18 cellular contexts compared by ENCODE assay signal in the genomic region with DNA sequence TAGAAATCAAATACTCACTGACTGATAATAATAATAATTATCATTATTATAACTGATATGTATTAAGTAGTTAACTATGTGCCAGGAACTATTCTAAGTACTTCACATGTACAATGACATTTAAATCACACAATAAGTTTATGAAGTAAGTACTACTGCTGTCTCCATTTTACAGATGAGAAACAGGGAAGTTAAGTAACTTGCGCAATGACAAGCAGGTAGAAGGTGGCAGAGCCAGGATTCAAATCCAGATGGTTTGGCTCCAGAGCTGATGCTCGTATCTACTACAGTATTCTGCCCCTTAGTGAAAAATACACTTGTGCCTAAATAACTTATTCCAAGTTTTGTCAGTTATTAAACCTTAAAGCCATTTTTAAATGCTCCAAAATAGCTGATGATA.
DNase-seq lines count a peak whose midpoint lies in the region; ATAC-seq, FAIRE-seq and TF ChIP-seq lines count a peak whose summit lies in the region.
"Had no signal": no experiment of that assay in that cellular context is flagged by ENCODE, and none has a peak within 500 bp of the region (broad histone marks: within the 10 kb centered on the region; RNA-seq: fewer than 3 reads in every experiment).

No MANE protein-coding gene starts in this region.

- H2AFZ ChIP-seq in IMR-90 (replicated peaks; ENCODE audit: low read length, poor library complexity) (no peak overlapping the region), K562 (ENCODE audit: low read depth, low read length) (no peak overlapping the region), MM.1S (ENCODE audit: low read length) (no peak overlapping the region)
- H2AFZ ChIP-seq: GM23338 had no signal

- no peak overlapping the region for H3K4ac ChIP-seq in IMR-90 (ENCODE audit: low read depth, low read length)

- H3K27ac ChIP-seq in IMR-90 (ENCODE audit: insufficient read depth, low read length) (no peak overlapping the region), K562 (ENCODE audit: extremely low read depth, low read depth, low read length) (no peak overlapping the region), MM.1S (ENCODE audit: low read length) (no peak overlapping the region)
- H3K27ac ChIP-seq: BLaER1 treated with 17β-estradiol and CSF1 and Interleukin-3, amounts not matched to agents 10 nM and 100 nM had no signal

- dilution Hi-C loops in IMR-90 (cut with HindIII; ENCODE audit: low sequenced_read_pairs, unreplicated experiment): no loop called here

- no peaks in the 10 kb centered on the region for H3K9me2 ChIP-seq in MM.1S (replicated peaks; ENCODE audit: insufficient read depth, low read length)

- no peaks in the 10 kb centered on the region for H3K79me2 ChIP-seq in K562 (ENCODE audit: control insufficient read depth, insufficient read depth, low read length)
- H3K79me2 ChIP-seq in MM.1S (ENCODE audit: low read length): no peaks in the 10 kb centered on the region

- no peak overlapping the region for H4K8ac ChIP-seq in IMR-90 (ENCODE audit: low read depth in 2 of 2, low read length in 2 of 2)

- H3K4me3 ChIP-seq in IMR-90 (ENCODE audit: insufficient read depth, low read depth, low read length) (no peak overlapping the region), K562 (no peak overlapping the region), MM.1S (ENCODE audit: low read length) (no peak overlapping the region)
- H3K4me3 ChIP-seq: BLaER1 treated with 17β-estradiol and CSF1 and Interleukin-3, amounts not matched to agents 10 nM and 100 nM; GM12878; GM23338 had no signal

- TF ChIP-seq EP300 in K562 (IDR thresholded peaks at IDR 0.05; ENCODE audit: low read length): no peak

- no peaks in the 10 kb centered on the region for H3K9me3 ChIP-seq in IMR-90 (ENCODE audit: control insufficient read depth, insufficient read depth, low read length)
- H3K9me3 ChIP-seq in K562 (replicated peaks; ENCODE audit: control insufficient read depth, insufficient read depth, low read depth, low read length): no peaks in the 10 kb centered on the region
- H3K9me3 ChIP-seq in MM.1S (replicated peaks; ENCODE audit: insufficient read depth, low read length): no peaks in the 10 kb centered on the region
- H3K9me3 ChIP-seq: BLaER1 treated with 17β-estradiol and CSF1 and Interleukin-3, amounts not matched to agents 10 nM and 100 nM had no signal

- FAIRE-seq in K562 (lab: Jason Lieb, UNC): no peak
- FAIRE-seq: GM12878 had no signal

- TF ChIP-seq RAD21 in IMR-90 (IDR thresholded peaks at IDR 0.05; ENCODE audit: low read length) (no peak), K562 (CRISPR knock-in tag; conservative IDR thresholded peaks at IDR 0.05 in 1 of 2, IDR thresholded peaks at IDR 0.05 in 1 of 2) (no peak)

- H3K18ac ChIP-seq in IMR-90 (ENCODE audit: low read depth, low read length): no peak overlapping the region

- TF ChIP-seq CTCF in IMR-90 (conservative IDR thresholded peaks at IDR 0.05; ENCODE audit: low read depth, low read length) (no peak), K562 (IDR thresholded peaks at IDR 0.05 in 2 of 3, conservative IDR thresholded peaks at IDR 0.05 in 1 of 3; ENCODE audit: insufficient read depth in 2 of 3, low read depth in 1 of 3, low read length in 3 of 3) (no peak), MM.1S (IDR thresholded peaks at IDR 0.05; ENCODE audit: low read length) (no peak)

- no peak overlapping the region for H2BK20ac ChIP-seq in IMR-90 (ENCODE audit: low read depth, low read length)

- H3K36me3 ChIP-seq in IMR-90 (ENCODE audit: control insufficient read depth, insufficient read depth, low read length) (no peaks in the 10 kb centered on the region), K562 (ENCODE audit: control insufficient read depth, insufficient read depth, low read length) (no peaks in the 10 kb centered on the region), MM.1S (replicated peaks; ENCODE audit: insufficient read depth, low read length) (0 out of 2 replicates have a peak, but pooled peaks cover 3% of the 10 kb centered on the region)
- H3K36me3 ChIP-seq: BLaER1 treated with 17β-estradiol and CSF1 and Interleukin-3, amounts not matched to agents 10 nM and 100 nM had no signal

- no peak overlapping the region for H3K14ac ChIP-seq in IMR-90 (replicated peaks; ENCODE audit: low read depth, low read length)

- POLR2A ChIA-PET in IMR-90 (lab: Charles Lee; ENCODE audit: unreplicated experiment): no interaction called here
- POLR2A ChIA-PET in K562 (lab: Yijun Ruan, JAX): no interaction called here

- TF ChIP-seq POLR2A in IMR-90 (IDR thresholded peaks at IDR 0.05; ENCODE audit: low read depth, low read length) (no peak), K562 (conservative IDR thresholded peaks at IDR 0.05) (no peak)

- no peak overlapping the region for H4K91ac ChIP-seq in IMR-90 (ENCODE audit: insufficient read depth, low read depth, low read length)

- H3K4me2 ChIP-seq in IMR-90 (ENCODE audit: low read depth, low read length) (no peak overlapping the region), K562 (ENCODE audit: insufficient read depth, low read length) (no peak overlapping the region), MM.1S (ENCODE audit: low read depth, low read length) (no peak overlapping the region)
- H3K4me2 ChIP-seq: BLaER1 treated with 17β-estradiol and CSF1 and Interleukin-3, amounts not matched to agents 10 nM and 100 nM; GM23338 had no signal

- ATAC-seq in IMR-90 (ENCODE audit: low read depth): no peak
- ATAC-seq in K562: no peak
- ATAC-seq in HG02852 (IDR thresholded peaks at IDR 0.05; ENCODE audit: unreplicated experiment): no peak
- ATAC-seq: CD8-positive, alpha-beta T cell; GM12878; GM23338; HCT116 had no signal

- H3K9me1 ChIP-seq in IMR-90 (ENCODE audit: insufficient read depth, low read length) (no peaks in the 10 kb centered on the region), K562 (ENCODE audit: control insufficient read depth, insufficient read depth, low read length) (no peaks in the 10 kb centered on the region)

- H4K5ac ChIP-seq in IMR-90 (ENCODE audit: low read depth, low read length): no peak overlapping the region

- no peaks in the 10 kb centered on the region for H3F3A ChIP-seq in MM.1S (ENCODE audit: insufficient read depth, low read length)

- no peaks in the 10 kb centered on the region for H4K20me1 ChIP-seq in IMR-90 (ENCODE audit: insufficient read depth, low read length)
- no peaks in the 10 kb centered on the region for H4K20me1 ChIP-seq in K562 (replicated peaks; ENCODE audit: control insufficient read depth, insufficient read depth, low read length)
- no peaks in the 10 kb centered on the region for H4K20me1 ChIP-seq in MM.1S (ENCODE audit: insufficient read depth, low read length)
- H4K20me1 ChIP-seq: BLaER1 treated with 17β-estradiol and CSF1 and Interleukin-3, amounts not matched to agents 10 nM and 100 nM had no signal

- H2AK9ac ChIP-seq in IMR-90 (replicated peaks; ENCODE audit: low read depth, low read length, poor library complexity): no peak overlapping the region

- H3K27me3 ChIP-seq in IMR-90 (ENCODE audit: control insufficient read depth, insufficient read depth, low read length): no peaks in the 10 kb centered on the region
- H3K27me3 ChIP-seq in K562 (ENCODE audit: control insufficient read depth in 2 of 2, insufficient read depth in 2 of 2, low read length in 2 of 2): no peaks in the 10 kb centered on the region
- H3K27me3 ChIP-seq in MM.1S (replicated peaks; ENCODE audit: insufficient read depth, low read length): no peaks in the 10 kb centered on the region
- H3K27me3 ChIP-seq: BLaER1 treated with 17β-estradiol and CSF1 and Interleukin-3, amounts not matched to agents 10 nM and 100 nM had no signal

- CTCF ChIA-PET in IMR-90 (lab: Yijun Ruan, JAX) (no interaction called here), K562 (lab: Yijun Ruan, JAX; ENCODE audit: low intra/inter-chr PET ratio) (no interaction called here)

- H3K4me1 ChIP-seq in IMR-90 (ENCODE audit: control insufficient read depth, insufficient read depth, low read length): no peaks in the 10 kb centered on the region
- H3K4me1 ChIP-seq in K562 (replicated peaks in 1 of 2; ENCODE audit: control insufficient read depth in 2 of 2, insufficient read depth in 2 of 2, low read length in 2 of 2): no peaks in the 10 kb centered on the region
- H3K4me1 ChIP-seq in MM.1S (ENCODE audit: low read length): no peaks in the 10 kb centered on the region
- H3K4me1 ChIP-seq: BLaER1 treated with 17β-estradiol and CSF1 and Interleukin-3, amounts not matched to agents 10 nM and 100 nM had no signal

- H2BK15ac ChIP-seq in IMR-90 (ENCODE audit: low read depth, low read length): no peak overlapping the region

- H2BK5ac ChIP-seq in IMR-90 (ENCODE audit: low read depth, low read length, poor library complexity, severe bottlenecking): no peak overlapping the region

- H2AK5ac ChIP-seq in IMR-90 (ENCODE audit: low read depth, low read length): no peak overlapping the region

- in situ Hi-C loops in IMR-90 (cut with MboI; ENCODE audit: low sequenced_read_pairs): no loop called here
- in situ Hi-C loops in K562 (cut with MboI): no loop called here

- intact Hi-C loops in IMR-90 (cut with micrococcal nuclease) (no loop called here), K562 (cut with micrococcal nuclease) (no loop called here)

- DNase-seq in NOMO-1 treated with DMSO at 0.1 percent for 48 hours (lab: John Stamatoyannopoulos, UW; ENCODE audit: unreplicated experiment) (peak; percentile 32), NOMO-1 treated with dmso at 0.1 percent for 144 hours (lab: John Stamatoyannopoulos, UW; ENCODE audit: unreplicated experiment) (no peak), IMR-90 (no peak), K562 (ENCODE audit: extremely low read depth in 1 of 4, low spot score in 3 of 4) (no peak), MM.1S (no peak), pons (ENCODE audit: low spot score) (no peak)
- DNase-seq: 8988T; Calu3; CD8-positive, alpha-beta T cell; DMS79 treated with DMSO at 0.1 percent for 48 hours; H7; HFFc6; KG1 had no signal

- H3K23ac ChIP-seq in IMR-90 (ENCODE audit: low read depth, low read length): no peak overlapping the region

- H3K56ac ChIP-seq in IMR-90 (ENCODE audit: extremely low read depth, insufficient read depth, low read length): no peak overlapping the region

- WGBS in IMR-90 (ENCODE audit: extremely low coverage in 2 of 2, insufficient read length in 1 of 2), 2 experiments: no CpG with 5 or more reads among the region's 2 CpGs
- 5% methylated on average over 2 of the region's 2 CpGs for WGBS in K562 (ENCODE audit: insufficient coverage, low coverage, missing lambda C conversion rate)

- H3K79me1 ChIP-seq in IMR-90 (ENCODE audit: low read depth in 1 of 2, low read length in 2 of 2): no peaks in the 10 kb centered on the region

- H2BK120ac ChIP-seq in IMR-90 (ENCODE audit: low read depth, low read length): no peak overlapping the region

- BruUV-seq in IMR-90 (replicated peaks; lab: Mats Ljungman, UMichigan) (no TSS peak), K562 (replicated peaks; lab: Mats Ljungman, UMichigan) (no TSS peak)

- H3K9ac ChIP-seq in IMR-90 (ENCODE audit: low read depth, low read length): no peak overlapping the region
- H3K9ac ChIP-seq in K562 (ENCODE audit: insufficient read depth in 1 of 2, low read depth in 2 of 2, low read length in 2 of 2): no peak overlapping the region
- H3K9ac ChIP-seq in MM.1S (ENCODE audit: low read length): no peak overlapping the region
- H3K9ac ChIP-seq: BLaER1 treated with 17β-estradiol and CSF1 and Interleukin-3, amounts not matched to agents 10 nM and 100 nM had no signal
